In genomic region chr20:50608750-50609104, GRCh38 we compare ENCODE assay signal across 2 cellular contexts.
TF ChIP-seq lines count a peak whose summit lies in the region.

No MANE protein-coding gene starts in this region.

TF ChIP-seq in IMR-90, 13 proteins besides CTCF, POLR2A, EP300 and RAD21 (continued from another document):
- TF ChIP-seq CEBPB (IDR thresholded peaks at IDR 0.05; ENCODE audit: low read depth, low read length) (no peak), MXI1 (IDR thresholded peaks at IDR 0.05; ENCODE audit: borderline replicate concordance, low read depth, low read length) (no peak), USF2 (IDR thresholded peaks at IDR 0.05; ENCODE audit: low read depth, low read length) (no peak), FOS (IDR thresholded peaks at IDR 0.05; ENCODE audit: low read depth, low read length) (no peak), RCOR1 (IDR thresholded peaks at IDR 0.05; ENCODE audit: insufficient replicate concordance, low read length) (no peak), SMC3 (IDR thresholded peaks at IDR 0.05; ENCODE audit: low read depth, low read length) (no peak), MAFK (IDR thresholded peaks at IDR 0.05; ENCODE audit: low read depth, low read length) (no peak), BHLHE40 (IDR thresholded peaks at IDR 0.05; ENCODE audit: low read depth, low read length) (no peak), RFX5 (IDR thresholded peaks at IDR 0.05; ENCODE audit: low read depth, low read length) (no peak), CHD1 (IDR thresholded peaks at IDR 0.05; ENCODE audit: low read depth, low read length) (no peak)
TF ChIP-seq in IMR-90: peak in this region for 0.

TF ChIP-seq in K562, 482 proteins besides CTCF, POLR2A, EP300 and RAD21 (continued from another document):
- TF ChIP-seq SIX5 (IDR thresholded peaks at IDR 0.05; ENCODE audit: borderline replicate concordance in 1 of 2, insufficient read depth in 1 of 2, low read depth in 1 of 2, low read length in 2 of 2) (no peak), POLR2G (IDR thresholded peaks at IDR 0.05; ENCODE audit: low read depth, low read length) (0 out of 2 replicates have a peak, but pooled peaks have one; percentile 15), POU5F1 (IDR thresholded peaks at IDR 0.05; ENCODE audit: borderline replicate concordance, low read depth, low read length, partially characterized antibody) (no peak)
TF ChIP-seq in K562: peak in this region for 1.
